ENCODE assay signal across 1 cellular context in genomic region chr2:222751238-222751637, GRCh38.
TF ChIP-seq lines count a peak whose summit lies in the region.

No MANE protein-coding gene starts in this region.

TF ChIP-seq in GM23338, 12 proteins besides CTCF, POLR2A, EP300 and RAD21 (continued from another document):
- TF ChIP-seq REST (IDR thresholded peaks at IDR 0.05; ENCODE audit: unreplicated experiment) (no peak), ZNF462 (CRISPR knock-in tag; IDR thresholded peaks at IDR 0.05) (no peak)
